ENCODE assay signal across 9 cellular contexts in the genomic region with DNA sequence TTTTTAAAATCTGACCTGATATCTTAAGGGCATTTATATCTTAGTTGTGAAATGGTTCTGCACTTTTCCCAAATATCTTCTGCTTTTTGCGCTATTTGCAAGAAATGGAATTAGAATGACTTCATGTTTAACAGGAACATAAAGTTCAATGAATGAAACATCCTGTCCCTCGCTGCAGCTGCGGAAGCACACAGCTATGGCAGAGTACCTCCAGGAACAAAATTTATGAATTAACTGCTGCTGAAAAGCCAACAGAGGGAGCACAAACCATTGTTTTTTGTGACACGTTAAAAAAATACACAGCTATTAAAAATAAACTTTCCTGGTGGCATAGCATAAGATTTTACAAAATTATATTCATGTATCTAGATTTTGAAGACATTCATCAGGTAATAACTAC.
A peak's percentile ranks its signal among the peaks of the same experiment; 100 is the strongest.
DNase-seq lines count a peak whose midpoint lies in the region; ATAC-seq and TF ChIP-seq lines count a peak whose summit lies in the region.
"Had no signal": no experiment of that assay in that cellular context is flagged by ENCODE, and none has a peak within 500 bp of the region (broad histone marks: within the 10 kb centered on the region; RNA-seq: fewer than 3 reads in every experiment).

No MANE protein-coding gene starts in this region.

- H3K4me3 ChIP-seq in lower leg skin (ENCODE audit: low read depth, poor library complexity, severe bottlenecking), result no peak overlapping the region
- H3K4me3 ChIP-seq: SJSA1 had no signal

- DNase-seq in Daoy (ENCODE audit: low read depth) (peak; percentile 13), RWPE1 (ENCODE audit: low spot score) (no peak), foreskin keratinocyte (peak in 1 of 2 donors; percentile 11), posterior vena cava (ENCODE audit: low spot score) (peak; percentile 69), NCI-H82 treated with DMSO at 0.1 percent for 48 hours (lab: John Stamatoyannopoulos, UW; ENCODE audit: unreplicated experiment) (no peak), cerebellum (ENCODE audit: low spot score) (no peak), GM10266 (ENCODE audit: extremely low spot score) (no peak), lower leg skin (ENCODE audit: low spot score in 2 of 2) (no peak)

- CTCF ChIA-PET in RWPE1 (lab: Yijun Ruan, JAX), result interaction anchor here (0.6 kb wide), 1 partner anchor 979 kb away, joined by 3 read pairs; no protein-coding TSS in a partner anchor

- ATAC-seq in foreskin keratinocyte, result no peak

- no peaks in the 10 kb centered on the region for H3K4me1 ChIP-seq in foreskin keratinocyte
- H3K4me1 ChIP-seq: SJSA1 had no signal

- TF ChIP-seq CTCF in RWPE1 (conservative IDR thresholded peaks at IDR 0.05; ENCODE audit: low read depth) (0 out of 2 replicates have a peak, but pooled peaks have one; percentile 17), foreskin keratinocyte (conservative IDR thresholded peaks at IDR 0.05) (peak; percentile 57), GM10266 (IDR thresholded peaks at IDR 0.05; ENCODE audit: control insufficient read depth, insufficient read depth, low read depth, missing control alignments) (no peak), lower leg skin (IDR thresholded peaks at IDR 0.05) (no peak)

- no peaks in the 10 kb centered on the region for H3K27me3 ChIP-seq in foreskin keratinocyte
- H3K27me3 ChIP-seq: SJSA1 had no signal

- no peak for TF ChIP-seq POLR2A in lower leg skin (IDR thresholded peaks at IDR 0.05)

- POLR2A ChIA-PET in RWPE1 (lab: Yijun Ruan, JAX; ENCODE audit: low non-redundant PET), result no interaction called here

- intact Hi-C loops in posterior vena cava (cut with DNase I) (loop anchor here (5.0 to 10.0 kb wide), 3 partner anchors 585 to 868 kb away; partner anchors contain the start of gene FOXP1 (in 1 of the 2)), lower leg skin (cut with DNase I; ENCODE audit: low total_unique reads) (no loop called here)

- WGBS in lower leg skin, 2 donors, result 28 to 30% methylated on average over 4 of the region's 4 CpGs

- H3K27ac ChIP-seq in RWPE1, result no peak overlapping the region
- H3K27ac ChIP-seq in foreskin keratinocyte, result no peak overlapping the region
- H3K27ac ChIP-seq: SJSA1 had no signal

Comparison
In these comparisons a context has a peak if more than half of its experiments do, and no peak if none do; other contexts are left out.
1. DNase-seq: peak in Daoy (single experiment) and posterior vena cava (single experiment); none in RWPE1 (single experiment), NCI-H82 treated with DMSO at 0.1 percent for 48 hours (single experiment), cerebellum (single experiment), GM10266 (single experiment) and lower leg skin (0 of 2).
2. CTCF ChIP-seq: peak in RWPE1 (single experiment) and foreskin keratinocyte (single experiment); none in GM10266 (single experiment) and lower leg skin (0 of 3).